ENCODE assay signal across 1 cellular context in the genomic region with DNA sequence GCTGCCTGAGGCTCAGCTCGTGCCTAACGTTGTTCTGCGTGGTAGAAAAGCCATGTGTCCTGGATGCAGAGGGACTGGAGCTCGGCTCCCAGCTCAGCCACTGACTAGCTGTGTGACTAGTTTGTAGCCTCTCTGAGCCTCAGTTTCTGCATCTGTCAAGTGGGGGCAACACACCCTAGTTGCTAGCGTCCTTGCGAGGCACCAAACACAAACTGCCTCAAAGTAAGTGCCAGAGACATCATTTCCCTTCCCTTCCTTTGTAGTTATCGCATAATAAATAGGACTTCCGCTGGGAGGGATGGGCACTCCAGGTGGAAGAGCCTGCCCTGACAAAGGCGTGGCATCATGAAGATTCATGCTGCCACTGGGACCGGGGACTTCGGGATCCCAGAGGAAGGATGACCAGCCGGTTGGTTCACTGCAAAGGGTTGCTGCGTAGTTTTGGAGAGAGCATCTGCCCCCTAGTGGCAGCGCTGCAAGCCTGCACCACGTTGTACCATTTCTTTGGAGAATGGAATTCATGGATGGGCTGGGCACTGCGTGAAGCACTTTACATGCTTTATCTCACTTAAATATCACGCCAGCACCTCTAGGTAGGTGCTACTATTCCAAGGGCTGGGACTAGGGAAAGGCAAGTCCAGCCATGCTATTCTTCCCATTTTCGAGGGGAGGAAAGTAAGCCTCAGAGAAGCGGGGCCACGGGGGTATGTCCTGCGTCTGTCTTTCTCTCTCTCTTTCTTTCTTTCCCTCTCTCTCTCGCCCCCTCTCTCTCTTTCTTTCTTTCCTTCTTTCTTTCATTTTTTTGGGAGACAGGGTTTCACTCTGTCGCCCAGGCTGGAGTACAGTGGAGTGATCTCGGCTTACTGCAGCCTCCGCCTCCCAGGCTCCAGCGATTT.
TF ChIP-seq lines count a peak whose summit lies in the region.

No MANE protein-coding gene starts in this region.

TF ChIP-seq in HepG2, 621 proteins besides CTCF, POLR2A, EP300 and RAD21 (continued from another document):
- TF ChIP-seq, protein P1, sequence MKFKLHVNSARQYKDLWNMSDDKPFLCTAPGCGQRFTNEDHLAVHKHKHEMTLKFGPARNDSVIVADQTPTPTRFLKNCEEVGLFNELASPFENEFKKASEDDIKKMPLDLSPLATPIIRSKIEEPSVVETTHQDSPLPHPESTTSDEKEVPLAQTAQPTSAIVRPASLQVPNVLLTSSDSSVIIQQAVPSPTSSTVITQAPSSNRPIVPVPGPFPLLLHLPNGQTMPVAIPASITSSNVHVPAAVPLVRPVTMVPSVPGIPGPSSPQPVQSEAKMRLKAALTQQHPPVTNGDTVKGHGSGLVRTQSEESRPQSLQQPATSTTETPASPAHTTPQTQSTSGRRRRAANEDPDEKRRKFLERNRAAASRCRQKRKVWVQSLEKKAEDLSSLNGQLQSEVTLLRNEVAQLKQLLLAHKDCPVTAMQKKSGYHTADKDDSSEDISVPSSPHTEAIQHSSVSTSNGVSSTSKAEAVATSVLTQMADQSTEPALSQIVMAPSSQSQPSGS (CRISPR knock-in tag; IDR thresholded peaks at IDR 0.05), result peak; percentile 43; the same call in 1 of the 2 replicates
- TF ChIP-seq PHF21A (CRISPR knock-in tag; IDR thresholded peaks at IDR 0.05) (no peak), FOXK1 (CRISPR knock-in tag; IDR thresholded peaks at IDR 0.05; ENCODE audit: borderline replicate concordance, low read depth) (no peak), SIX1 (CRISPR knock-in tag; IDR thresholded peaks at IDR 0.05; ENCODE audit: borderline replicate concordance) (no peak), ZNF549 (CRISPR knock-in tag; IDR thresholded peaks at IDR 0.05) (no peak), MLLT10 (CRISPR knock-in tag; IDR thresholded peaks at IDR 0.05) (no peak), CEBPG (CRISPR knock-in tag; IDR thresholded peaks at IDR 0.05) (peak; percentile 20; the same call in 1 of the 2 replicates), GZF1 (CRISPR knock-in tag; IDR thresholded peaks at IDR 0.05) (no peak), NCOA1 (CRISPR knock-in tag; IDR thresholded peaks at IDR 0.05) (no peak), SMYD3 (CRISPR knock-in tag; IDR thresholded peaks at IDR 0.05) (no peak), ZNF629 (CRISPR knock-in tag; conservative IDR thresholded peaks at IDR 0.05) (peak; percentile 60), ELF1 (CRISPR knock-in tag; IDR thresholded peaks at IDR 0.05) (0 out of 2 replicates have a peak, but pooled peaks have one; percentile 17), SAP130 (CRISPR knock-in tag; IDR thresholded peaks at IDR 0.05; ENCODE audit: low read depth) (peak; percentile 44; the same call in 1 of the 2 replicates), KDM6A (CRISPR knock-in tag; IDR thresholded peaks at IDR 0.05; ENCODE audit: low read depth) (no peak), ZNF317 (CRISPR knock-in tag; IDR thresholded peaks at IDR 0.05) (no peak), ZNF354B (CRISPR knock-in tag; IDR thresholded peaks at IDR 0.05) (no peak), NCOA5 (CRISPR knock-in tag; IDR thresholded peaks at IDR 0.05) (no peak), REXO4 (CRISPR knock-in tag; IDR thresholded peaks at IDR 0.05; ENCODE audit: borderline replicate concordance) (no peak)
- TF ChIP-seq, protein P2, sequence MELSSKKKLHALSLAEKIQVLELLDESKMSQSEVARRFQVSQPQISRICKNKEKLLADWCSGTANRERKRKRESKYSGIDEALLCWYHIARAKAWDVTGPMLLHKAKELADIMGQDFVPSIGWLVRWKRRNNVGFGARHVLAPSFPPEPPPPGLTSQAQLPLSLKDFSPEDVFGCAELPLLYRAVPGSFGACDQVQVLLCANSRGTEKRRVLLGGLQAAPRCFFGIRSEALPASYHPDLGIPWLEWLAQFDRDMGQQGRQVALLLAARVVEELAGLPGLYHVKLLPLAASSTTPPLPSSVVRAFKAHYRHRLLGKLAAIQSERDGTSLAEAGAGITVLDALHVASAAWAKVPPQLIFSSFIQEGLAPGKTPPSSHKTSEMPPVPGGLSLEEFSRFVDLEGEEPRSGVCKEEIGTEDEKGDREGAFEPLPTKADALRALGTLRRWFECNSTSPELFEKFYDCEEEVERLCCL (CRISPR knock-in tag; IDR thresholded peaks at IDR 0.05; ENCODE audit: borderline replicate concordance), result no peak
- TF ChIP-seq, protein P3, sequence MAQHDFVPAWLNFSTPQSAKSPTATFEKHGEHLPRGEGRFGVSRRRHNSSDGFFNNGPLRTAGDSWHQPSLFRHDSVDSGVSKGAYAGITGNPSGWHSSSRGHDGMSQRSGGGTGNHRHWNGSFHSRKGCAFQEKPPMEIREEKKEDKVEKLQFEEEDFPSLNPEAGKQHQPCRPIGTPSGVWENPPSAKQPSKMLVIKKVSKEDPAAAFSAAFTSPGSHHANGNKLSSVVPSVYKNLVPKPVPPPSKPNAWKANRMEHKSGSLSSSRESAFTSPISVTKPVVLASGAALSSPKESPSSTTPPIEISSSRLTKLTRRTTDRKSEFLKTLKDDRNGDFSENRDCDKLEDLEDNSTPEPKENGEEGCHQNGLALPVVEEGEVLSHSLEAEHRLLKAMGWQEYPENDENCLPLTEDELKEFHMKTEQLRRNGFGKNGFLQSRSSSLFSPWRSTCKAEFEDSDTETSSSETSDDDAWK (CRISPR knock-in tag; IDR thresholded peaks at IDR 0.05), result no peak
- TF ChIP-seq, protein P4, sequence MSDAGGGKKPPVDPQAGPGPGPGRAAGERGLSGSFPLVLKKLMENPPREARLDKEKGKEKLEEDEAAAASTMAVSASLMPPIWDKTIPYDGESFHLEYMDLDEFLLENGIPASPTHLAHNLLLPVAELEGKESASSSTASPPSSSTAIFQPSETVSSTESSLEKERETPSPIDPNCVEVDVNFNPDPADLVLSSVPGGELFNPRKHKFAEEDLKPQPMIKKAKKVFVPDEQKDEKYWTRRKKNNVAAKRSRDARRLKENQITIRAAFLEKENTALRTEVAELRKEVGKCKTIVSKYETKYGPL (CRISPR knock-in tag; IDR thresholded peaks at IDR 0.05), result no peak
- TF ChIP-seq, protein P5, sequence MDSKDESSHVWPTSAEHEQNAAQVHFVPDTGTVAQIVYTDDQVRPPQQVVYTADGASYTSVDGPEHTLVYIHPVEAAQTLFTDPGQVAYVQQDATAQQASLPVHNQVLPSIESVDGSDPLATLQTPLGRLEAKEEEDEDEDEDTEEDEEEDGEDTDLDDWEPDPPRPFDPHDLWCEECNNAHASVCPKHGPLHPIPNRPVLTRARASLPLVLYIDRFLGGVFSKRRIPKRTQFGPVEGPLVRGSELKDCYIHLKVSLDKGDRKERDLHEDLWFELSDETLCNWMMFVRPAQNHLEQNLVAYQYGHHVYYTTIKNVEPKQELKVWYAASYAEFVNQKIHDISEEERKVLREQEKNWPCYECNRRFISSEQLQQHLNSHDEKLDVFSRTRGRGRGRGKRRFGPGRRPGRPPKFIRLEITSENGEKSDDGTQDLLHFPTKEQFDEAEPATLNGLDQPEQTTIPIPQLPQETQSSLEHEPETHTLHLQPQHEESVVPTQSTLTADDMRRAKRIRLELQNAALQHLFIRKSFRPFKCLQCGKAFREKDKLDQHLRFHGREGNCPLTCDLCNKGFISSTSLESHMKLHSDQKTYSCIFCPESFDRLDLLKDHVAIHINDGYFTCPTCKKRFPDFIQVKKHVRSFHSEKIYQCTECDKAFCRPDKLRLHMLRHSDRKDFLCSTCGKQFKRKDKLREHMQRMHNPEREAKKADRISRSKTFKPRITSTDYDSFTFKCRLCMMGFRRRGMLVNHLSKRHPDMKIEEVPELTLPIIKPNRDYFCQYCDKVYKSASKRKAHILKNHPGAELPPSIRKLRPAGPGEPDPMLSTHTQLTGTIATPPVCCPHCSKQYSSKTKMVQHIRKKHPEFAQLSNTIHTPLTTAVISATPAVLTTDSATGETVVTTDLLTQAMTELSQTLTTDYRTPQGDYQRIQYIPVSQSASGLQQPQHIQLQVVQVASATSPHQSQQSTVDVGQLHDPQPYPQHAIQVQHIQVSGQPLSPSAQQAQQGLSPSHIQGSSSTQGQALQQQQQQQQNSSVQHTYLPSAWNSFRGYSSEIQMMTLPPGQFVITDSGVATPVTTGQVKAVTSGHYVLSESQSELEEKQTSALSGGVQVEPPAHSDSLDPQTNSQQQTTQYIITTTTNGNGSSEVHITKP (CRISPR knock-in tag; IDR thresholded peaks at IDR 0.05; ENCODE audit: low read depth), result no peak
